In the genomic region with DNA sequence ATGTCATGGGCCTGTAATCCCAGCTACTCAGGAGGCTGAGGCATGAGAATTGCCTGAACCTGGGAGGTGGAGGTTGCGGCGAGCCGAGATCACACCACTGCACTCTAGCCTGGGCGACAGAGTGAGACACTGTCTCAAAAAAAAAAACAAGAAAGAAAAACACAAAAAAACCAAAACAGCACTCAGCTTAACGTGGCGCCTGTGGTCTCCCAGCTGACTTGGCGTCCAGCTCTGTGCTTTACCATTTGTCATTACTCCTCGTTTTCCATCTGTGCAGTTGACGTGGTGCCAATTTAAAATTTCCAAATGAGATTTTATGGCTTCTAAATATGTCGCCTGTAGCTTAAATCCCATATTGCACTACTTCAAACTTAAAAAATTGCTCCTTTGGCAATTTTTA, we compare ENCODE assay signal across 14 cellular contexts. TPM values are rescaled to one million over a fixed set of nuclear protein-coding genes. Genes with fewer than 3 reads are reported as not detected.
DNase-seq lines count a peak whose midpoint lies in the region; ATAC-seq and TF ChIP-seq lines count a peak whose summit lies in the region.
"Had no signal": no experiment of that assay in that cellular context is flagged by ENCODE, and none has a peak within 500 bp of the region (broad histone marks: within the 10 kb centered on the region; RNA-seq: fewer than 3 reads in every experiment).

No MANE protein-coding gene starts in this region.

- no peak for TF ChIP-seq CTCF in CD14-positive monocyte (IDR thresholded peaks at IDR 0.05)

- H3K36me3 ChIP-seq in skeletal muscle tissue (ENCODE audit: control insufficient read depth in 3 of 3, insufficient read depth in 3 of 3, low read length in 3 of 3) (peaks cover 0 to 6% (median 0%) of the 10 kb centered on the region in 3 donors), HAP-1 (replicated peaks) (no peaks in the 10 kb centered on the region)

- intact Hi-C loops in left ventricle myocardium superior (cut with micrococcal nuclease) = no loop called here
- intact Hi-C loops in CD14-positive monocyte (cut with micrococcal nuclease) = no loop called here

- CTCF ChIA-PET in HEK293T (lab: Yijun Ruan, JAX) = no interaction called here

- H3K9ac ChIP-seq in skeletal muscle tissue (ENCODE audit: low read depth in 1 of 3, low read length in 3 of 3) = peak overlapping the region in 2 of 3 donors; percentile 36 to 60

- POLR2A ChIA-PET in HEK293T (lab: Yijun Ruan, JAX) = no interaction called here

- peak overlapping the region; percentile 56 for H3K27ac ChIP-seq in skeletal muscle tissue (ENCODE audit: low read depth, low read length)

- H3K9me3 Mint-ChIP-seq in CD14-positive monocyte = peaks cover 0 to 7% (median 0%) of the 10 kb centered on the region in 7 donors
- H3K9me3 Mint-ChIP-seq: nephron progenitor cell had no signal

- in situ Hi-C loops in HAP-1 (cut with MboI; ENCODE audit: low sequenced_read_pairs) = no loop called here

- peaks cover 27% of the 10 kb centered on the region for H3K4me1 Mint-ChIP-seq in CD14-positive monocyte

- peaks cover 11 to 12% (median 12%) of the 10 kb centered on the region in 3 donors for H3K4me1 ChIP-seq in skeletal muscle tissue (ENCODE audit: control insufficient read depth in 3 of 3, insufficient read depth in 3 of 3, low read length in 3 of 3)
- no peaks in the 10 kb centered on the region for H3K4me1 ChIP-seq in HAP-1

- peak; percentile 35 for DNase-seq in DMS 273 treated with DMSO at 0.1 percent for 48 hours (lab: John Stamatoyannopoulos, UW)
- peak; percentile 5 for DNase-seq in NCI-H69 (lab: John Stamatoyannopoulos, UW)
- no peak for DNase-seq in left ventricle myocardium superior
- DNase-seq in HAP-1 (ENCODE audit: low spot score in 2 of 2) = no peak
- DNase-seq in CD14-positive monocyte (ENCODE audit: low spot score) = no peak
- no peak for DNase-seq in HEK293T (ENCODE audit: extremely low spot score)
- no peak for DNase-seq in DMS79 treated with DMSO at 0.1 percent for 48 hours (lab: John Stamatoyannopoulos, UW)
- DNase-seq: activated T-cell treated with anti-CD3 and anti-CD28 coated beads, Interleukin-2, amount 50 U/mL, for 1 hour; DMS53; kidney glomerular epithelial cell; NCI-H1930; nephron progenitor cell had no signal

- no peaks in the 10 kb centered on the region for H3K27me3 ChIP-seq in skeletal muscle tissue (ENCODE audit: control insufficient read depth in 3 of 3, insufficient read depth in 3 of 3, low read length in 3 of 3)
- H3K27me3 ChIP-seq in HAP-1 (ENCODE audit: low read depth) = no peaks in the 10 kb centered on the region

- peaks cover 12 to 26% (median 19%) of the 10 kb centered on the region in 3 donors for H3K27me3 Mint-ChIP-seq in CD14-positive monocyte (ENCODE audit: low read depth in 3 of 3)

- no peak overlapping the region for H3K27ac Mint-ChIP-seq in CD14-positive monocyte
- H3K27ac Mint-ChIP-seq: nephron progenitor cell had no signal

- H3K4me3 Mint-ChIP-seq in CD14-positive monocyte = no peak overlapping the region
- H3K4me3 Mint-ChIP-seq: nephron progenitor cell had no signal

- peak; percentile 4 for ATAC-seq in left ventricle myocardium superior

- H3K36me3 Mint-ChIP-seq in CD14-positive monocyte = no peaks in the 10 kb centered on the region

- no peaks in the 10 kb centered on the region for H3K9me3 ChIP-seq in skeletal muscle tissue (ENCODE audit: control insufficient read depth in 3 of 3, low read length in 3 of 3)
- H3K9me3 ChIP-seq in HAP-1 = no peaks in the 10 kb centered on the region

- H3K4me3 ChIP-seq in skeletal muscle tissue (ENCODE audit: low read length in 3 of 3) (peak overlapping the region in 2 of 3 donors; percentile 29 to 78), HAP-1 (no peak overlapping the region)

TF ChIP-seq in HEK293T, 16 proteins besides CTCF, POLR2A, EP300 and RAD21:
- TF ChIP-seq LEF1 (IDR thresholded peaks at IDR 0.05; ENCODE audit: borderline replicate concordance) = no peak
- TF ChIP-seq TARDBP (IDR thresholded peaks at IDR 0.05) = no peak
- no peak for TF ChIP-seq NFRKB (IDR thresholded peaks at IDR 0.05)
- TF ChIP-seq BHLHE40 (IDR thresholded peaks at IDR 0.05; ENCODE audit: borderline replicate concordance) = no peak
- TF ChIP-seq FOXA1 (IDR thresholded peaks at IDR 0.05) = no peak
- TF ChIP-seq L3MBTL2 (conservative IDR thresholded peaks at IDR 0.05) = no peak
- no peak for TF ChIP-seq ARNT (IDR thresholded peaks at IDR 0.05)
- no peak for TF ChIP-seq ELF4 (IDR thresholded peaks at IDR 0.05)
- TF ChIP-seq SUZ12 (IDR thresholded peaks at IDR 0.05) = no peak
- TF ChIP-seq, protein P1, sequence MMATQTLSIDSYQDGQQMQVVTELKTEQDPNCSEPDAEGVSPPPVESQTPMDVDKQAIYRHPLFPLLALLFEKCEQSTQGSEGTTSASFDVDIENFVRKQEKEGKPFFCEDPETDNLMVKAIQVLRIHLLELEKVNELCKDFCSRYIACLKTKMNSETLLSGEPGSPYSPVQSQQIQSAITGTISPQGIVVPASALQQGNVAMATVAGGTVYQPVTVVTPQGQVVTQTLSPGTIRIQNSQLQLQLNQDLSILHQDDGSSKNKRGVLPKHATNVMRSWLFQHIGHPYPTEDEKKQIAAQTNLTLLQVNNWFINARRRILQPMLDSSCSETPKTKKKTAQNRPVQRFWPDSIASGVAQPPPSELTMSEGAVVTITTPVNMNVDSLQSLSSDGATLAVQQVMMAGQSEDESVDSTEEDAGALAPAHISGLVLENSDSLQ (IDR thresholded peaks at IDR 0.05) = no peak
- no peak for TF ChIP-seq FOXM1 (IDR thresholded peaks at IDR 0.05; ENCODE audit: borderline replicate concordance)

RNA-seq across cellular contexts. Expression of gene MGP, which starts 2.0 kb away (rescaled TPM):
- 295 TPM for total RNA-seq in left ventricle myocardium superior
- total RNA-seq in skeletal muscle tissue = 292 TPM
- not detected for polyA plus RNA-seq in CD14-positive monocyte

RNA-seq across cellular contexts. Expression of gene ART4, which starts 40.3 kb away (rescaled TPM):
- total RNA-seq in left ventricle myocardium superior (3.3 TPM), skeletal muscle tissue (not detected)
- polyA plus RNA-seq in CD14-positive monocyte = not detected
- total RNA-seq: T-helper 1 cell treated with Interleukin-12 subunit alpha and Interleukin-12 subunit beta and Interleukin-4 antibody, amounts not matched to agents 30 ng/mL and 1 ng/mL, for 36 hours had no signal

RNA-seq across cellular contexts. Expression of gene ERP27, which starts 54.7 kb away (rescaled TPM):
- total RNA-seq in left ventricle myocardium superior (0.25 TPM), skeletal muscle tissue (not detected)
- polyA plus RNA-seq in CD14-positive monocyte = 1 to 10 TPM; 2.5 TPM

Comparison
In these comparisons a context has a peak if more than half of its experiments do, and no peak if none do; other contexts are left out.
1. DNase-seq: peak in DMS 273 treated with DMSO at 0.1 percent for 48 hours (single experiment) and NCI-H69 (single experiment); none in left ventricle myocardium superior (single experiment), HAP-1 (0 of 2), CD14-positive monocyte (single experiment), HEK293T (single experiment) and DMS79 treated with DMSO at 0.1 percent for 48 hours (single experiment).